8 cellular contexts compared by ENCODE assay signal in the genomic region with DNA sequence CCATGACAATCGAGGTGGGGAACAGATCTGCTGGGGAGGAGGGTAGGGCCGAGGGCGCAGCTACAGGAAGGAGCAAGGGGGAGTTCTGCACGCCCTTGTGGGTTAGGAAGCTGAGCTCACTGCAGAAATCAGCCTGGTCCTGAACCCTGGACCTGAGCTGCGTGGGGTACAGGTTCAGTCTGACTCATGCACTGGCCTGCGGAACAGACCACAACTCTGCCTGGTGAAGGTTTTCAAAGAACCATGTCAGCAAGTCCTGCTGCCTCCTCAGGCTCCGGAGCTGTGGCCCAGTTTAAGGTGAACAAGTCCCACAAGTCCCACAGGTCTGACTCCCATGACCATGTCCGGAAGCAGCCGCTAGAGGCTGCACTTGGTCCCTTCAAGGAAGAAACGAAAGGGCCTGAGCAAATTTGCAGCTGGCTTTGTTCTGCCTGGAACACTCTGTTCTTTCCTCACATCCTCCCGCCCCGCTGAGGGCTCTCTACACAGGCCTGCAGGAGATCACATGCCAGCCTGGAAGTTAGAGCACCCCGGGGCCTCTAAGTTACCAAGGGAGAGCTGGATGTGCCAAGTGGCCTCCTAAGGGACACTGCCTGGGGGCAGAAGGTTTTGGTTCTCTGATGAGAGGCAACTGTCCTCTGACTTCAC. TPM values are rescaled to one million over a fixed set of nuclear protein-coding genes. Genes with fewer than 3 reads are reported as not detected.
DNase-seq lines count a peak whose midpoint lies in the region; ATAC-seq and TF ChIP-seq lines count a peak whose summit lies in the region.

No MANE protein-coding gene starts in this region.

- peak; percentile 90 for ATAC-seq in Panc1
- peak; percentile 93 for ATAC-seq in activated T-helper 17 cell treated with anti-CD3 and anti-CD28 coated beads, Interleukin-2, amount 50 U/mL, for 72 hours (replicated peaks)

- intact Hi-C loops in Panc1 (cut with micrococcal nuclease; ENCODE audit: unreplicated experiment), result loop anchor here (2.0 to 5.0 kb wide), 2 partner anchors 82 to 156 kb away; no protein-coding TSS in a partner anchor
- intact Hi-C loops in ovary (cut with DNase I), result no loop called here
- intact Hi-C loops in tibial artery (cut with DNase I; ENCODE audit: low total_unique reads), result loop anchor here (5.0 kb wide), 1 partner anchor 171 kb away; no protein-coding TSS in a partner anchor

- no peaks in the 10 kb centered on the region for H3K27me3 ChIP-seq in Panc1 (ENCODE audit: control insufficient read depth, insufficient read depth, low read length)
- H3K27me3 ChIP-seq in ovary, result no peaks in the 10 kb centered on the region
- no peaks in the 10 kb centered on the region for H3K27me3 ChIP-seq in tibial artery

- TF ChIP-seq CTCF in GM20000 (IDR thresholded peaks at IDR 0.05; ENCODE audit: extremely low read depth, missing control alignments) (peak; percentile 88), Panc1 (IDR thresholded peaks at IDR 0.05) (peak; percentile 99), foreskin fibroblast (IDR thresholded peaks at IDR 0.05; ENCODE audit: low read depth, low read length) (peak; percentile 98), ovary (IDR thresholded peaks at IDR 0.05) (peak in 2 of 3 donors; percentile 25 to 46), tibial artery (IDR thresholded peaks at IDR 0.05) (peak; percentile 83 to 84)

- no peaks in the 10 kb centered on the region for H3K36me3 ChIP-seq in Panc1 (ENCODE audit: control insufficient read depth, insufficient read depth, low read length)
- H3K36me3 ChIP-seq in ovary, result no peaks in the 10 kb centered on the region
- H3K36me3 ChIP-seq in tibial artery, result no peaks in the 10 kb centered on the region

- peak; percentile 62 for DNase-seq in DMS153 (lab: John Stamatoyannopoulos, UW)
- DNase-seq in GM20000 (ENCODE audit: low spot score), result peak; percentile 73
- peak; percentile 66 for DNase-seq in HS-27A (ENCODE audit: low read depth)
- peak; percentile 89 for DNase-seq in Panc1 (ENCODE audit: low read depth, low spot score)
- DNase-seq in foreskin fibroblast, result peak; percentile 95 to 97
- peak; percentile 56 to 81 (median 69) for DNase-seq in ovary
- peak; percentile 94 to 96 for DNase-seq in tibial artery

- POLR2A ChIA-PET in Panc1 (lab: Charles Lee), result interaction anchor here (0.5 to 0.7 kb wide), 3 partner anchors 73 to 83 kb away, joined by 3 to 5 read pairs (median 4); no protein-coding TSS in a partner anchor

- H3K9me3 Mint-ChIP-seq in activated T-helper 17 cell treated with anti-CD3 and anti-CD28 coated beads, Interleukin-2, amount 50 U/mL, for 72 hours, result no peaks in the 10 kb centered on the region

- peak overlapping the region; percentile 83 for H3K4me3 Mint-ChIP-seq in activated T-helper 17 cell treated with anti-CD3 and anti-CD28 coated beads, Interleukin-2, amount 50 U/mL, for 72 hours

- TF ChIP-seq EP300 in ovary (IDR thresholded peaks at IDR 0.05), result no peak

- H3K9me3 ChIP-seq in Panc1 (ENCODE audit: control insufficient read depth, insufficient read depth, low read depth, low read length) (no peaks in the 10 kb centered on the region), ovary (no peaks in the 10 kb centered on the region), tibial artery (no peaks in the 10 kb centered on the region)

- no peaks in the 10 kb centered on the region for H3K36me3 Mint-ChIP-seq in activated T-helper 17 cell treated with anti-CD3 and anti-CD28 coated beads, Interleukin-2, amount 50 U/mL, for 72 hours (ENCODE audit: low read depth)

- no peak for TF ChIP-seq POLR2A in ovary (IDR thresholded peaks at IDR 0.05)

- peak overlapping the region; percentile 90 for H3K27ac Mint-ChIP-seq in activated T-helper 17 cell treated with anti-CD3 and anti-CD28 coated beads, Interleukin-2, amount 50 U/mL, for 72 hours

- H3K27ac ChIP-seq in Panc1 (ENCODE audit: low read length) (peak overlapping the region; percentile 92), ovary (peak overlapping the region in 1 of 2 donors; percentile 13), tibial artery (peak overlapping the region; percentile 79 to 84)

- no TSS peak for BruUV-seq in Panc1 (replicated peaks; lab: Mats Ljungman, UMichigan)

- in situ Hi-C loops in Panc1 (cut with HindIII; ENCODE audit: low pct_unique_long_range_greater_than_20kb, low sequenced_read_pairs), result no loop called here

- H3K27me3 Mint-ChIP-seq in activated T-helper 17 cell treated with anti-CD3 and anti-CD28 coated beads, Interleukin-2, amount 50 U/mL, for 72 hours, result no peaks in the 10 kb centered on the region

- peak overlapping the region; percentile 8 to 66; a peak in 3 of 4 replicates for H3K4me3 ChIP-seq in Panc1 (ENCODE audit: low read depth in 2 of 2, low read length in 2 of 2)
- peak overlapping the region in 1 of 2 donors; percentile 73 for H3K4me3 ChIP-seq in foreskin fibroblast (ENCODE audit: low read depth in 1 of 2, low read length in 2 of 2)
- H3K4me3 ChIP-seq in ovary, result no peak overlapping the region
- no peak overlapping the region for H3K4me3 ChIP-seq in tibial artery

- CTCF ChIA-PET in Panc1 (lab: Charles Lee), result interaction anchor here (0.7 to 2.6 kb wide), 12 partner anchors 25 to 463 kb away, joined by 3 to 26 read pairs (median 3); no protein-coding TSS in a partner anchor

- peaks cover 37% of the 10 kb centered on the region for H3K4me1 ChIP-seq in Panc1 (ENCODE audit: control insufficient read depth, insufficient read depth, low read length)
- peaks cover 6% of the 10 kb centered on the region for H3K4me1 ChIP-seq in ovary (ENCODE audit: insufficient read depth)
- H3K4me1 ChIP-seq in tibial artery, result peaks cover 0 to 23% (median 11%) of the 10 kb centered on the region in 4 donors

- WGBS in ovary, 3 donors, result 25 to 27% (median 26%) methylated on average over 13 of the region's 13 CpGs

- H3K4me1 Mint-ChIP-seq in activated T-helper 17 cell treated with anti-CD3 and anti-CD28 coated beads, Interleukin-2, amount 50 U/mL, for 72 hours, result peaks cover 25% of the 10 kb centered on the region

RNA-seq across cellular contexts. Expression of gene AKAP13, which starts 49.3 kb away (rescaled TPM):
- total RNA-seq in Panc1 (2021; ENCODE audit: unreplicated experiment), result 94.2 TPM
- 45.1 TPM for polyA plus RNA-seq in Panc1 (2012; ENCODE audit: insufficient read length)
- 100 to 1,000 TPM in 1 of 2 donors, 10 to 100 TPM in 1; 95.9 to 152 TPM for total RNA-seq in activated T-helper 17 cell treated with anti-CD3 and anti-CD28 coated beads, Interleukin-2, amount 50 U/mL, for 72 hours
- 100 to 1,000 TPM in 3 of 7 donors, 10 to 100 TPM in 4; 88.2 to 190 (median 99.8) TPM for total RNA-seq in ovary
- polyA plus RNA-seq in ovary, result 10 to 100 TPM; 45.3 to 94.0 TPM

Comparison
In these comparisons a context has a peak if more than half of its experiments do, and no peak if none do; other contexts are left out.
1. CTCF ChIP-seq: peak in every context shown above with its lines; median percentile 99 in Panc1; 98 in foreskin fibroblast; 88 in GM20000; 84 in tibial artery; 36 in ovary.
2. H3K4me3 ChIP-seq: peak in Panc1 (2 of 2); none in ovary (single experiment) and tibial artery (0 of 2).
3. intact Hi-C loops: an anchor here in Panc1 (2.0 to 5.0 kb wide) and tibial artery (5.0 kb wide); none called in ovary.
4. Peak in every context shown above with its lines, with median percentiles within 50 percentile points of each other: DNase-seq.